1 cellular context compared by ENCODE assay signal in the genomic region with DNA sequence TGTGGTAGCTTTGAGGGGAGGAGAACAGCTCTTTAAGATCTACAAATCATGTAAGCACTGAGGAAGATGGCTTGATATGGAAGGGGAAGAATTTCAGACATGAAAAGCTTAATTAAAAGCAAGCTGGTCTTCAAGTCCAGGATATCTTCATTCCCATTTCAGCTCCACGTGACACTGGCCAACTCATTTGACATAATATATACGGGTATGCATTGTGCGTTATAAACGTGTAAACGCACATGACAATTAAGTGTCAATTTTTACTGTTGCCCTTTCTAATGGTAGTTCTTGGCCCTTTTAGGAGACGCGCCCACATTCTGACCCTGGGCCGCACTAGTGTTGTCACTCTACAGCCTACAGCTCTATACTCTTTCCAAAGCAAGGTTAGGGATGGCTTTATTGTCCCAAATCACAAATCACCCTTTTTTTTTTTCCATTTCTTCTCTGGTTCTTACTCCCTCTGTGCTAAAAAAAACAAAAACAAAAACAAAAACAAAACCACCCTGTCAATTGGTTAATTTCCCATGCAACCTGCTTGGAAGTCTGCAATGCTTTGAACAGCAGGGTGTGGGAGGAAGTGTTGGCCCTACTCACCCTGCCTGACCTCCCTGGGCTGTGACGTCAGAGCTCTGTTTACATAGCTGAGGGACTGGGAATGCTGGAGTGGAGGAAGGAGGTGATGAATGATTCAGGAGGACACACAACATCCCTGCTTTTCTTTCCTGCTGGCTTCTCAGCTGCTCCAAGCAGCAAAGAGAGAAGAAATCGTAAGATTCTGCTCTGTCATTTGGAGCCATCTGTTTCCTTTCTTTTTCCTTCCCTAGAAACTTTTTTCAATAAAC.
TF ChIP-seq lines count a peak whose summit lies in the region.

No MANE protein-coding gene starts in this region.

TF ChIP-seq in HepG2, 621 proteins besides CTCF, POLR2A, EP300 and RAD21 (continues in another document):
- TF ChIP-seq ZNF841 (CRISPR knock-in tag; IDR thresholded peaks at IDR 0.05; ENCODE audit: borderline replicate concordance) (no peak), RARG (CRISPR knock-in tag; IDR thresholded peaks at IDR 0.05; ENCODE audit: low read depth) (no peak), ZNF138 (CRISPR knock-in tag; IDR thresholded peaks at IDR 0.05; ENCODE audit: low read depth) (no peak), PHF5A (CRISPR knock-in tag; IDR thresholded peaks at IDR 0.05; ENCODE audit: low read depth, unreplicated experiment) (peak; percentile 37), ZNF891 (CRISPR knock-in tag; IDR thresholded peaks at IDR 0.05) (no peak), RARA (CRISPR knock-in tag; IDR thresholded peaks at IDR 0.05) (peak; percentile 81), FOXA3 (CRISPR knock-in tag; IDR thresholded peaks at IDR 0.05) (peak; percentile 92), CBX1 (IDR thresholded peaks at IDR 0.05; ENCODE audit: low read depth) (no peak), TCF12 (IDR thresholded peaks at IDR 0.05) (no peak), TCF12 (CRISPR knock-in tag; IDR thresholded peaks at IDR 0.05) (no peak), ZNF747 (CRISPR knock-in tag; IDR thresholded peaks at IDR 0.05; ENCODE audit: borderline replicate concordance) (no peak), SCMH1 (CRISPR knock-in tag; IDR thresholded peaks at IDR 0.05; ENCODE audit: borderline replicate concordance) (no peak), ATF7 (IDR thresholded peaks at IDR 0.05) (peak; percentile 61), ATF7 (CRISPR knock-in tag; IDR thresholded peaks at IDR 0.05) (no peak), TBX3 (IDR thresholded peaks at IDR 0.05; ENCODE audit: borderline replicate concordance) (no peak), ZNF782 (CRISPR knock-in tag; IDR thresholded peaks at IDR 0.05; ENCODE audit: borderline replicate concordance) (no peak), FIP1L1 (IDR thresholded peaks at IDR 0.05; ENCODE audit: borderline replicate concordance, insufficient read depth, low read depth, low read length) (no peak), HOXA7 (CRISPR knock-in tag; IDR thresholded peaks at IDR 0.05) (no peak), ZKSCAN5 (CRISPR knock-in tag; IDR thresholded peaks at IDR 0.05) (peak; percentile 99), ZZZ3 (CRISPR knock-in tag; IDR thresholded peaks at IDR 0.05; ENCODE audit: borderline replicate concordance) (no peak), PPARG (CRISPR knock-in tag; conservative IDR thresholded peaks at IDR 0.05) (no peak), ATM (IDR thresholded peaks at IDR 0.05; ENCODE audit: borderline replicate concordance) (no peak), ZNF205 (CRISPR knock-in tag; IDR thresholded peaks at IDR 0.05) (no peak), THYN1 (CRISPR knock-in tag; IDR thresholded peaks at IDR 0.05; ENCODE audit: borderline replicate concordance, low read depth) (no peak), RXRA (CRISPR knock-in tag; IDR thresholded peaks at IDR 0.05) (peak; percentile 94), ZNF296 (CRISPR knock-in tag; conservative IDR thresholded peaks at IDR 0.05) (no peak), ATAD3A (CRISPR knock-in tag; IDR thresholded peaks at IDR 0.05) (no peak), XRCC5 (optimal IDR thresholded peaks at IDR 0.05; ENCODE audit: low read length) (no peak), CREM (IDR thresholded peaks at IDR 0.05) (peak; percentile 82), CREM (CRISPR knock-in tag; IDR thresholded peaks at IDR 0.05) (no peak), ZNF432 (CRISPR knock-in tag; IDR thresholded peaks at IDR 0.05; ENCODE audit: borderline replicate concordance) (no peak), NCOR1 (IDR thresholded peaks at IDR 0.05; ENCODE audit: borderline replicate concordance, low read length) (peak; percentile 45; the same call in 1 of the 2 replicates), MYC (CRISPR knock-in tag; IDR thresholded peaks at IDR 0.05; ENCODE audit: borderline replicate concordance) (no peak), GZF1 (CRISPR knock-in tag; IDR thresholded peaks at IDR 0.05) (no peak), ZBTB38 (CRISPR knock-in tag; IDR thresholded peaks at IDR 0.05) (no peak), ZNF343 (CRISPR knock-in tag; IDR thresholded peaks at IDR 0.05) (no peak)
- TF ChIP-seq, protein P1, sequence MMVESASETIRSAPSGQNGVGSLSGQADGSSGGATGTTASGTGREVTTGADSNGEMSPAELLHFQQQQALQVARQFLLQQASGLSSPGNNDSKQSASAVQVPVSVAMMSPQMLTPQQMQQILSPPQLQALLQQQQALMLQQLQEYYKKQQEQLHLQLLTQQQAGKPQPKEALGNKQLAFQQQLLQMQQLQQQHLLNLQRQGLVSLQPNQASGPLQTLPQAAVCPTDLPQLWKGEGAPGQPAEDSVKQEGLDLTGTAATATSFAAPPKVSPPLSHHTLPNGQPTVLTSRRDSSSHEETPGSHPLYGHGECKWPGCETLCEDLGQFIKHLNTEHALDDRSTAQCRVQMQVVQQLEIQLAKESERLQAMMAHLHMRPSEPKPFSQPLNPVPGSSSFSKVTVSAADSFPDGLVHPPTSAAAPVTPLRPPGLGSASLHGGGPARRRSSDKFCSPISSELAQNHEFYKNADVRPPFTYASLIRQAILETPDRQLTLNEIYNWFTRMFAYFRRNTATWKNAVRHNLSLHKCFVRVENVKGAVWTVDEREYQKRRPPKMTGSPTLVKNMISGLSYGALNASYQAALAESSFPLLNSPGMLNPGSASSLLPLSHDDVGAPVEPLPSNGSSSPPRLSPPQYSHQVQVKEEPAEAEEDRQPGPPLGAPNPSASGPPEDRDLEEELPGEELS (CRISPR knock-in tag; IDR thresholded peaks at IDR 0.05) = no peak
- TF ChIP-seq, protein P2, sequence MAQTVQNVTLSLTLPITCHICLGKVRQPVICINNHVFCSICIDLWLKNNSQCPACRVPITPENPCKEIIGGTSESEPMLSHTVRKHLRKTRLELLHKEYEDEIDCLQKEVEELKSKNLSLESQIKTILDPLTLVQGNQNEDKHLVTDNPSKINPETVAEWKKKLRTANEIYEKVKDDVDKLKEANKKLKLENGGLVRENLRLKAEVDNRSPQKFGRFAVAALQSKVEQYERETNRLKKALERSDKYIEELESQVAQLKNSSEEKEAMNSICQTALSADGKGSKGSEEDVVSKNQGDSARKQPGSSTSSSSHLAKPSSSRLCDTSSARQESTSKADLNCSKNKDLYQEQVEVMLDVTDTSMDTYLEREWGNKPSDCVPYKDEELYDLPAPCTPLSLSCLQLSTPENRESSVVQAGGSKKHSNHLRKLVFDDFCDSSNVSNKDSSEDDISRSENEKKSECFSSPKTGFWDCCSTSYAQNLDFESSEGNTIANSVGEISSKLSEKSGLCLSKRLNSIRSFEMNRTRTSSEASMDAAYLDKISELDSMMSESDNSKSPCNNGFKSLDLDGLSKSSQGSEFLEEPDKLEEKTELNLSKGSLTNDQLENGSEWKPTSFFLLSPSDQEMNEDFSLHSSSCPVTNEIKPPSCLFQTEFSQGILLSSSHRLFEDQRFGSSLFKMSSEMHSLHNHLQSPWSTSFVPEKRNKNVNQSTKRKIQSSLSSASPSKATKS (CRISPR knock-in tag; IDR thresholded peaks at IDR 0.05) = no peak
- TF ChIP-seq, protein P3, sequence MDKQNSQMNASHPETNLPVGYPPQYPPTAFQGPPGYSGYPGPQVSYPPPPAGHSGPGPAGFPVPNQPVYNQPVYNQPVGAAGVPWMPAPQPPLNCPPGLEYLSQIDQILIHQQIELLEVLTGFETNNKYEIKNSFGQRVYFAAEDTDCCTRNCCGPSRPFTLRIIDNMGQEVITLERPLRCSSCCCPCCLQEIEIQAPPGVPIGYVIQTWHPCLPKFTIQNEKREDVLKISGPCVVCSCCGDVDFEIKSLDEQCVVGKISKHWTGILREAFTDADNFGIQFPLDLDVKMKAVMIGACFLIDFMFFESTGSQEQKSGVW (CRISPR knock-in tag; IDR thresholded peaks at IDR 0.05; ENCODE audit: borderline replicate concordance) = no peak
- TF ChIP-seq, protein P4, sequence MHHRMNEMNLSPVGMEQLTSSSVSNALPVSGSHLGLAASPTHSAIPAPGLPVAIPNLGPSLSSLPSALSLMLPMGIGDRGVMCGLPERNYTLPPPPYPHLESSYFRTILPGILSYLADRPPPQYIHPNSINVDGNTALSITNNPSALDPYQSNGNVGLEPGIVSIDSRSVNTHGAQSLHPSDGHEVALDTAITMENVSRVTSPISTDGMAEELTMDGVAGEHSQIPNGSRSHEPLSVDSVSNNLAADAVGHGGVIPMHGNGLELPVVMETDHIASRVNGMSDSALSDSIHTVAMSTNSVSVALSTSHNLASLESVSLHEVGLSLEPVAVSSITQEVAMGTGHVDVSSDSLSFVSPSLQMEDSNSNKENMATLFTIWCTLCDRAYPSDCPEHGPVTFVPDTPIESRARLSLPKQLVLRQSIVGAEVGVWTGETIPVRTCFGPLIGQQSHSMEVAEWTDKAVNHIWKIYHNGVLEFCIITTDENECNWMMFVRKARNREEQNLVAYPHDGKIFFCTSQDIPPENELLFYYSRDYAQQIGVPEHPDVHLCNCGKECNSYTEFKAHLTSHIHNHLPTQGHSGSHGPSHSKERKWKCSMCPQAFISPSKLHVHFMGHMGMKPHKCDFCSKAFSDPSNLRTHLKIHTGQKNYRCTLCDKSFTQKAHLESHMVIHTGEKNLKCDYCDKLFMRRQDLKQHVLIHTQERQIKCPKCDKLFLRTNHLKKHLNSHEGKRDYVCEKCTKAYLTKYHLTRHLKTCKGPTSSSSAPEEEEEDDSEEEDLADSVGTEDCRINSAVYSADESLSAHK (CRISPR knock-in tag; IDR thresholded peaks at IDR 0.05; ENCODE audit: borderline replicate concordance) = no peak
- TF ChIP-seq, protein P5, sequence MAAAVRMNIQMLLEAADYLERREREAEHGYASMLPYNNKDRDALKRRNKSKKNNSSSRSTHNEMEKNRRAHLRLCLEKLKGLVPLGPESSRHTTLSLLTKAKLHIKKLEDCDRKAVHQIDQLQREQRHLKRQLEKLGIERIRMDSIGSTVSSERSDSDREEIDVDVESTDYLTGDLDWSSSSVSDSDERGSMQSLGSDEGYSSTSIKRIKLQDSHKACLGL (CRISPR knock-in tag; IDR thresholded peaks at IDR 0.05) = no peak
- TF ChIP-seq, protein P6, sequence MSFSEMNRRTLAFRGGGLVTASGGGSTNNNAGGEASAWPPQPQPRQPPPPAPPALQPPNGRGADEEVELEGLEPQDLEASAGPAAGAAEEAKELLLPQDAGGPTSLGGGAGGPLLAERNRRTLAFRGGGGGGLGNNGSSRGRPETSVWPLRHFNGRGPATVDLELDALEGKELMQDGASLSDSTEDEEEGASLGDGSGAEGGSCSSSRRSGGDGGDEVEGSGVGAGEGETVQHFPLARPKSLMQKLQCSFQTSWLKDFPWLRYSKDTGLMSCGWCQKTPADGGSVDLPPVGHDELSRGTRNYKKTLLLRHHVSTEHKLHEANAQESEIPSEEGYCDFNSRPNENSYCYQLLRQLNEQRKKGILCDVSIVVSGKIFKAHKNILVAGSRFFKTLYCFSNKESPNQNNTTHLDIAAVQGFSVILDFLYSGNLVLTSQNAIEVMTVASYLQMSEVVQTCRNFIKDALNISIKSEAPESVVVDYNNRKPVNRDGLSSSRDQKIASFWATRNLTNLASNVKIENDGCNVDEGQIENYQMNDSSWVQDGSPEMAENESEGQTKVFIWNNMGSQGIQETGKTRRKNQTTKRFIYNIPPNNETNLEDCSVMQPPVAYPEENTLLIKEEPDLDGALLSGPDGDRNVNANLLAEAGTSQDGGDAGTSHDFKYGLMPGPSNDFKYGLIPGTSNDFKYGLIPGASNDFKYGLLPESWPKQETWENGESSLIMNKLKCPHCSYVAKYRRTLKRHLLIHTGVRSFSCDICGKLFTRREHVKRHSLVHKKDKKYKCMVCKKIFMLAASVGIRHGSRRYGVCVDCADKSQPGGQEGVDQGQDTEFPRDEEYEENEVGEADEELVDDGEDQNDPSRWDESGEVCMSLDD (CRISPR knock-in tag; IDR thresholded peaks at IDR 0.05; ENCODE audit: borderline replicate concordance) = no peak
- TF ChIP-seq, protein P7, sequence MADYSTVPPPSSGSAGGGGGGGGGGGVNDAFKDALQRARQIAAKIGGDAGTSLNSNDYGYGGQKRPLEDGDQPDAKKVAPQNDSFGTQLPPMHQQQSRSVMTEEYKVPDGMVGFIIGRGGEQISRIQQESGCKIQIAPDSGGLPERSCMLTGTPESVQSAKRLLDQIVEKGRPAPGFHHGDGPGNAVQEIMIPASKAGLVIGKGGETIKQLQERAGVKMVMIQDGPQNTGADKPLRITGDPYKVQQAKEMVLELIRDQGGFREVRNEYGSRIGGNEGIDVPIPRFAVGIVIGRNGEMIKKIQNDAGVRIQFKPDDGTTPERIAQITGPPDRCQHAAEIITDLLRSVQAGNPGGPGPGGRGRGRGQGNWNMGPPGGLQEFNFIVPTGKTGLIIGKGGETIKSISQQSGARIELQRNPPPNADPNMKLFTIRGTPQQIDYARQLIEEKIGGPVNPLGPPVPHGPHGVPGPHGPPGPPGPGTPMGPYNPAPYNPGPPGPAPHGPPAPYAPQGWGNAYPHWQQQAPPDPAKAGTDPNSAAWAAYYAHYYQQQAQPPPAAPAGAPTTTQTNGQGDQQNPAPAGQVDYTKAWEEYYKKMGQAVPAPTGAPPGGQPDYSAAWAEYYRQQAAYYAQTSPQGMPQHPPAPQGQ (CRISPR knock-in tag; IDR thresholded peaks at IDR 0.05; ENCODE audit: borderline replicate concordance) = no peak
- TF ChIP-seq, protein P8, sequence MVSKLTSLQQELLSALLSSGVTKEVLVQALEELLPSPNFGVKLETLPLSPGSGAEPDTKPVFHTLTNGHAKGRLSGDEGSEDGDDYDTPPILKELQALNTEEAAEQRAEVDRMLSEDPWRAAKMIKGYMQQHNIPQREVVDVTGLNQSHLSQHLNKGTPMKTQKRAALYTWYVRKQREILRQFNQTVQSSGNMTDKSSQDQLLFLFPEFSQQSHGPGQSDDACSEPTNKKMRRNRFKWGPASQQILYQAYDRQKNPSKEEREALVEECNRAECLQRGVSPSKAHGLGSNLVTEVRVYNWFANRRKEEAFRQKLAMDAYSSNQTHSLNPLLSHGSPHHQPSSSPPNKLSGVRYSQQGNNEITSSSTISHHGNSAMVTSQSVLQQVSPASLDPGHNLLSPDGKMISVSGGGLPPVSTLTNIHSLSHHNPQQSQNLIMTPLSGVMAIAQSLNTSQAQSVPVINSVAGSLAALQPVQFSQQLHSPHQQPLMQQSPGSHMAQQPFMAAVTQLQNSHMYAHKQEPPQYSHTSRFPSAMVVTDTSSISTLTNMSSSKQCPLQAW (CRISPR knock-in tag; IDR thresholded peaks at IDR 0.05) = no peak
- TF ChIP-seq, protein P9, sequence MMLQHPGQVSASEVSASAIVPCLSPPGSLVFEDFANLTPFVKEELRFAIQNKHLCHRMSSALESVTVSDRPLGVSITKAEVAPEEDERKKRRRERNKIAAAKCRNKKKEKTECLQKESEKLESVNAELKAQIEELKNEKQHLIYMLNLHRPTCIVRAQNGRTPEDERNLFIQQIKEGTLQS (CRISPR knock-in tag; IDR thresholded peaks at IDR 0.05) = 0 out of 2 replicates have a peak, but pooled peaks have one; percentile 26
- TF ChIP-seq, protein P10, sequence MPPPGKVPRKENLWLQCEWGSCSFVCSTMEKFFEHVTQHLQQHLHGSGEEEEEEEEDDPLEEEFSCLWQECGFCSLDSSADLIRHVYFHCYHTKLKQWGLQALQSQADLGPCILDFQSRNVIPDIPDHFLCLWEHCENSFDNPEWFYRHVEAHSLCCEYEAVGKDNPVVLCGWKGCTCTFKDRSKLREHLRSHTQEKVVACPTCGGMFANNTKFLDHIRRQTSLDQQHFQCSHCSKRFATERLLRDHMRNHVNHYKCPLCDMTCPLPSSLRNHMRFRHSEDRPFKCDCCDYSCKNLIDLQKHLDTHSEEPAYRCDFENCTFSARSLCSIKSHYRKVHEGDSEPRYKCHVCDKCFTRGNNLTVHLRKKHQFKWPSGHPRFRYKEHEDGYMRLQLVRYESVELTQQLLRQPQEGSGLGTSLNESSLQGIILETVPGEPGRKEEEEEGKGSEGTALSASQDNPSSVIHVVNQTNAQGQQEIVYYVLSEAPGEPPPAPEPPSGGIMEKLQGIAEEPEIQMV (CRISPR knock-in tag; IDR thresholded peaks at IDR 0.05; ENCODE audit: low read depth) = no peak
